Comparison of ENCODE assay signal across 8 cellular contexts in the genomic region with DNA sequence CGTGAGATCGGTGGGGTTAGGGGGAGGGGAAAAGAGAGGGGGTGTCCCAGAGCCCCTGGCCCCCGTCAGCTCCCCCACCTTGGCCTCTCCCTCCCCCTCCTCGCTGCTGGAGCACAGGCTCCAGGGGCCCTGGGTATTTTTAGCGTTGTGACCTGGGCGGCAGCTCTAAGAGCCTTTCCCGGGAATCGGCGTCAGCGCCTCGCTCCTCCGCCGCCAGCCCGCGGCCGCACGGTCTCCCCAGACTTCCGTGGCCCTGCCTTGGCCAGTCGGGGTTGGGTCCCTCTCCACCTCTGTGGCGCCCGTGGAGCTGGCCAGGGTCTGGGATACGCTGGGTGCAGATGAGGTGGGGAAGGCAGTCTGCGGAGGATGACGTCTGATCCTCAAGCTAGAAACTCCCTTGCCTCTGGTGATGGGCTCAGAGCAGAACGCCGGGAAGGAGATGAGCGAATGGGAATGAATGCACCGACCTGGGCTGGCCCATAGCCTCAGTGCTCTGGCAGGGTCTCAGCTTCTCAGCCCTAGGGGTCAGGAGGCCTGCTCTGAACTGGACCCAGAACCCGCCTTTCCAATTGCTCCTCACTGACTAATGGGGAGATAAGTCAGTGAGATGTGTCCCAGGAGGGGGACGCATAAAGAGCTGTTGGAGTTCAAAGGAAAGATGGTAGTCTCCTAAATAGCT. TPM values are rescaled to one million over a fixed set of nuclear protein-coding genes. Genes with fewer than 3 reads are reported as not detected.
A peak's percentile ranks its signal among the peaks of the same experiment; 100 is the strongest.
DNase-seq lines count a peak whose midpoint lies in the region; TF ChIP-seq lines count a peak whose summit lies in the region.

No MANE protein-coding gene starts in this region.

- peak overlapping the region in 2 of 7 donors; percentile 58 to 69 for H3K27ac Mint-ChIP-seq in CD14-positive monocyte

- DNase-seq in CD14-positive monocyte (ENCODE audit: low spot score) (no peak), LoVo (ENCODE audit: low spot score) (peak; percentile 21), brain microvascular endothelial cell (peak; percentile 43), retinal pigment epithelial cell (ENCODE audit: low read depth) (no peak), NCI-H1436 (lab: John Stamatoyannopoulos, UW) (no peak), middle frontal gyrus (ENCODE audit: extremely low spot score, low spot score) (no peak)
- DNase-seq in stimulated activated CD4-positive, alpha-beta T cell treated with anti-CD3 and anti-CD28 coated beads, Interleukin-1b, Interleukin-23, amount 100 ng/mL, for 48 hours = no peak

- no peaks in the 10 kb centered on the region for H3K27me3 ChIP-seq in brain microvascular endothelial cell (replicated peaks)

- peaks cover 3% of the 10 kb centered on the region for H3K36me3 ChIP-seq in brain microvascular endothelial cell (replicated peaks)

- peaks cover 30% of the 10 kb centered on the region for H3K4me1 Mint-ChIP-seq in CD14-positive monocyte

- intact Hi-C loops in CD14-positive monocyte (cut with micrococcal nuclease) = loop anchor here in 1 of 2 donors (5.0 kb wide), 1 partner anchor 35 kb away; no protein-coding TSS in a partner anchor

- in situ Hi-C loops in brain microvascular endothelial cell (cut with HindIII; ENCODE audit: low pct_ligation_motif_present, low sequenced_read_pairs) = no loop called here

- H3K9me3 ChIP-seq in iPS-18c (ENCODE audit: control insufficient read depth, insufficient read depth, low read length) = peaks cover 4% of the 10 kb centered on the region

- H3K4me3 ChIP-seq in brain microvascular endothelial cell (ENCODE audit: low read depth, low read length) = peak overlapping the region; percentile 61
- H3K4me3 ChIP-seq in iPS-18c (ENCODE audit: insufficient read depth, low read depth, low read length) = peak overlapping the region; percentile 84
- peak overlapping the region; percentile 74 for H3K4me3 ChIP-seq in retinal pigment epithelial cell (ENCODE audit: low read length)

- peak overlapping the region; percentile 85 to 93 for H3K4me3 Mint-ChIP-seq in CD14-positive monocyte

- TF ChIP-seq CTCF in CD14-positive monocyte (IDR thresholded peaks at IDR 0.05) = no peak
- TF ChIP-seq CTCF in brain microvascular endothelial cell (IDR thresholded peaks at IDR 0.05; ENCODE audit: low read depth, low read length, missing control alignments) = no peak
- no peak for TF ChIP-seq CTCF in retinal pigment epithelial cell (conservative IDR thresholded peaks at IDR 0.05; ENCODE audit: low read depth, low read length)

- peak overlapping the region; percentile 34 for H3K27ac ChIP-seq in brain microvascular endothelial cell

- peaks cover 6 to 23% of the 10 kb centered on the region in 2 donors for H3K36me3 Mint-ChIP-seq in CD14-positive monocyte

- H3K9me3 Mint-ChIP-seq in CD14-positive monocyte = peaks cover under 1 to 12% (median 9%) of the 10 kb centered on the region in 7 donors

- peaks cover 31 to 51% (median 38%) of the 10 kb centered on the region in 3 donors for H3K27me3 Mint-ChIP-seq in CD14-positive monocyte (ENCODE audit: low read depth in 3 of 3)

RNA-seq across cellular contexts. Expression of gene DBNDD2, which starts 0.9 kb away (rescaled TPM):
- polyA plus RNA-seq in CD14-positive monocyte = 10 to 100 TPM; 15.6 to 21.9 TPM

RNA-seq across cellular contexts. Expression of gene PIGT, which starts 8.7 kb away (rescaled TPM):
- polyA plus RNA-seq in CD14-positive monocyte = 10 to 100 TPM; 59.7 to 87.6 TPM

RNA-seq across cellular contexts. Expression of gene TP53TG5, which starts 29.1 kb away (rescaled TPM):
- polyA plus RNA-seq in CD14-positive monocyte = under 1 TPM in 1 of 2 donors, not detected in 1; 0.11 TPM

RNA-seq across cellular contexts. Expression of gene SYS1, which starts 44.2 kb away (rescaled TPM):
- 10 to 100 TPM; 22.1 to 23.1 TPM for polyA plus RNA-seq in CD14-positive monocyte

RNA-seq across cellular contexts. Expression of gene SDC4, which starts 59.0 kb away (rescaled TPM):
- polyA plus RNA-seq in CD14-positive monocyte = 1 to 10 TPM; 1.6 to 1.9 TPM

Comparison
In these comparisons a context has a peak if more than half of its experiments do, and no peak if none do; other contexts are left out.
1. DNase-seq: peak in LoVo (single experiment) and brain microvascular endothelial cell (single experiment); none in CD14-positive monocyte (single experiment), retinal pigment epithelial cell (single experiment), NCI-H1436 (single experiment), middle frontal gyrus (single experiment) and stimulated activated CD4-positive, alpha-beta T cell treated with anti-CD3 and anti-CD28 coated beads, Interleukin-1b, Interleukin-23, amount 100 ng/mL, for 48 hours (single experiment).
2. Peak in every context shown above with its lines, with median percentiles within 50 percentile points of each other: H3K4me3 ChIP-seq.